ENCODE assay signal across 20 cellular contexts in genomic region chr12:29768372-29768771, GRCh38. TPM values are rescaled to one million over a fixed set of nuclear protein-coding genes. Genes with fewer than 3 reads are reported as not detected.
DNase-seq lines count a peak whose midpoint lies in the region; ATAC-seq and TF ChIP-seq lines count a peak whose summit lies in the region.
"Had no signal": no experiment of that assay in that cellular context is flagged by ENCODE, and none has a peak within 500 bp of the region (broad histone marks: within the 10 kb centered on the region; RNA-seq: fewer than 3 reads in every experiment).

No MANE protein-coding gene starts in this region.

- no peaks in the 10 kb centered on the region for H3K27me3 ChIP-seq in OCI-LY3 (ENCODE audit: low read depth, low read length)
- no peaks in the 10 kb centered on the region for H3K27me3 ChIP-seq in skeletal muscle satellite cell (ENCODE audit: control insufficient read depth, insufficient read depth, low read length)
- H3K27me3 ChIP-seq: MG63 had no signal

- H2AFZ ChIP-seq in OCI-LY3 (ENCODE audit: low read depth, low read length), result no peak overlapping the region
- H2AFZ ChIP-seq: PC-9 had no signal

- no peak for TF ChIP-seq CTCF in OCI-LY3 (IDR thresholded peaks at IDR 0.05; ENCODE audit: low read depth, low read length)

- H4K20me1 ChIP-seq in OCI-LY3 (ENCODE audit: insufficient read depth, low read length), result no peaks in the 10 kb centered on the region

- H3K4me3 ChIP-seq in OCI-LY3 (ENCODE audit: low read length), result no peak overlapping the region
- H3K4me3 ChIP-seq in skeletal muscle satellite cell (ENCODE audit: low read length), result peak overlapping the region; percentile 27
- H3K4me3 ChIP-seq: HAP-1, MG63, PC-9 had no signal

- H3K36me3 ChIP-seq in OCI-LY3 (replicated peaks; ENCODE audit: low read depth, low read length), result no peaks in the 10 kb centered on the region
- peaks cover 19% of the 10 kb centered on the region for H3K36me3 ChIP-seq in skeletal muscle satellite cell (ENCODE audit: insufficient read depth, low read length)
- H3K36me3 ChIP-seq: HAP-1, MG63 had no signal

- H3K4me1 ChIP-seq in OCI-LY3 (ENCODE audit: low read length) (peaks cover 12% of the 10 kb centered on the region), skeletal muscle satellite cell (ENCODE audit: control insufficient read depth, insufficient read depth, low read length) (peaks cover 41% of the 10 kb centered on the region)

- ATAC-seq in GM19463 (IDR thresholded peaks at IDR 0.05; ENCODE audit: unreplicated experiment), result peak; percentile 71
- no peak for ATAC-seq in HG02642 (IDR thresholded peaks at IDR 0.05; ENCODE audit: poor library complexity, unreplicated experiment)
- ATAC-seq in left lobe of liver, result no peak
- ATAC-seq: HepG2 had no signal

- DNase-seq in NCI-H2171 treated with DMSO at 0.1 percent for 48 hours (lab: John Stamatoyannopoulos, UW) (peak; percentile 2), NCI-H2171 (lab: John Stamatoyannopoulos, UW) (no peak), left lobe of liver (ENCODE audit: low spot score) (no peak)
- DNase-seq in activated naive CD4-positive, alpha-beta T cell treated with Interleukin-2 at 50 U/mL for 16 hours, result no peak
- DNase-seq: 8988T, DMS 273 treated with DMSO at 0.1 percent for 48 hours, GF-D8, MG63, NCI-H1105 treated with DMSO at 0.1 percent for 48 hours, NCI-H187, NCI-H69, PC-9, SW 1271 had no signal

- H3K9ac ChIP-seq in OCI-LY3 (ENCODE audit: low read length) (no peak overlapping the region), skeletal muscle satellite cell (ENCODE audit: low read depth, low read length) (peak overlapping the region; percentile 34)

- H3K4me2 ChIP-seq in OCI-LY3 (ENCODE audit: low read length) (peak overlapping the region; percentile 20), skeletal muscle satellite cell (ENCODE audit: low read length) (peak overlapping the region; percentile 36)
- H3K4me2 ChIP-seq: PC-9 had no signal

- H3K79me2 ChIP-seq in OCI-LY3 (ENCODE audit: low read length), result no peaks in the 10 kb centered on the region

- H3K9me3 ChIP-seq in OCI-LY3 (ENCODE audit: insufficient read depth, low read length), result no peaks in the 10 kb centered on the region
- H3K9me3 ChIP-seq in skeletal muscle satellite cell (replicated peaks; ENCODE audit: low read length), result no peaks in the 10 kb centered on the region
- H3K9me3 ChIP-seq: HAP-1, MG63 had no signal

- H3K27ac ChIP-seq in OCI-LY3 (ENCODE audit: low read length), result no peak overlapping the region
- H3K27ac ChIP-seq: C4-2B, PC-9 had no signal

RNA-seq across cellular contexts. Expression of gene TMTC1, which starts 15.4 kb away (rescaled TPM):
- 69.9 and 94.0 TPM in 2 replicates for total RNA-seq in skeletal muscle satellite cell (2012; rRNA removed)
- total RNA-seq in left lobe of liver, result 5.4 TPM
